Comparison of ENCODE assay signal across 33 cellular contexts in the genomic region with DNA sequence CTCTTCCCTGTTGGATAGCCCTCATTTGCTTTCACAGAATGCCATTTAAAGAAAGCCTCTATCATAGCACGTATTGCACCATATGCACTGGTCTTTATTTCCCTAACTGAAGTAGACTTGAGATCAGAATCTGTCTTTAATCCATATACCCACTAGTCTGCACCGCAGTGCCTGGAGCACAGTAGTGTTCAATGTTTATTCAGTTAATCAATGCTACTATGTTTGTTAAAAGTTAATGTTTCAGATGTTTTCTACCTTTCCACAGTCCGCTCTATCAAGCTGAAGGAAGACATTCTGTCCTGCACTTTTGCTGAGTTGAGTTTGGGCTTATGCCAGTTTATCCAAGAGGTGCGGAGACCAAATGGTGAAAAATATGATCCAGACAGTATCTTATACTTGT.
"Had no signal": no experiment of that assay in that cellular context is flagged by ENCODE, and none has a peak within 500 bp of the region (broad histone marks: within the 10 kb centered on the region; RNA-seq: fewer than 3 reads in every experiment).

No MANE protein-coding gene starts in this region.

- H3K4me1 Mint-ChIP-seq: activated CD4-positive, alpha-beta memory T cell treated with anti-CD3 and anti-CD28 coated beads, Interleukin-2, amount 10 ng/mL, durations not matched to agents 7 days and 5 days; activated CD4-positive, alpha-beta T cell treated with anti-CD3 and anti-CD28 coated beads, Interleukin-2, amount 10 ng/mL, durations not matched to agents 7 days and 5 days; activated naive CD8-positive, alpha-beta T cell treated with anti-CD3 and anti-CD28 coated beads for 36 hours; activated naive CD8-positive, alpha-beta T cell treated with anti-CD3 and anti-CD28 coated beads, Interleukin-2, amount 50 U/mL, for 24 hours; brain had no signal

- H3K36me3 ChIP-seq: colonic mucosa had no signal

- H3K27ac Mint-ChIP-seq: activated CD4-positive, alpha-beta memory T cell treated with anti-CD3 and anti-CD28 coated beads, Interleukin-2, amount 10 ng/mL, durations not matched to agents 7 days and 5 days; activated CD4-positive, alpha-beta T cell treated with anti-CD3 and anti-CD28 coated beads, Interleukin-2, amount 10 ng/mL, durations not matched to agents 7 days and 5 days; activated naive CD8-positive, alpha-beta T cell treated with anti-CD3 and anti-CD28 coated beads for 36 hours; activated naive CD8-positive, alpha-beta T cell treated with anti-CD3 and anti-CD28 coated beads, Interleukin-2, amount 50 U/mL, for 24 hours; activated T-cell treated with anti-CD3 and anti-CD28 coated beads, Interleukin-2, amount 50 U/mL, for 24 hours; activated T-cell treated with anti-CD3 and anti-CD28 coated beads, Interleukin-2, amount 50 U/mL, for 72 hours; activated T-helper 17 cell treated with anti-CD3 and anti-CD28 coated beads, Interleukin-2, amount 50 U/mL, for 72 hours; brain; T-helper 17 cell; T-helper 2 cell treated with Interferon-gamma antibody and Interleukin-4, amounts not matched to agents 5 μg/mL and 100 μg/mL, for 36 hours had no signal

- DNase-seq: activated CD4-positive, alpha-beta memory T cell treated with anti-CD3 and anti-CD28 coated beads, Interleukin-2, amount 10 ng/mL, durations not matched to agents 7 days and 5 days; activated CD4-positive, alpha-beta T cell treated with anti-CD3 and anti-CD28 coated beads for 1 hour; activated CD4-positive, alpha-beta T cell treated with anti-CD3 and anti-CD28 coated beads for 4 hours; activated CD4-positive, alpha-beta T cell treated with anti-CD3 and anti-CD28 coated beads, Interleukin-2, amount 10 ng/mL, durations not matched to agents 7 days and 5 days; activated CD4-positive, alpha-beta T cell treated with anti-CD3 and anti-CD28 coated beads, Interleukin-2, amount 50 U/mL, for 4 hours; activated CD8-positive, alpha-beta memory T cell treated with anti-CD3 and anti-CD28 coated beads, Interleukin-2, amount 50 U/mL, for 48 hours; activated effector memory CD4-positive, alpha-beta T cell treated with Interleukin-2 at 50 U/mL for 16 hours; activated gamma-delta T cell treated with Interleukin-2 at 50 U/mL for 16 hours; activated naive CD4-positive, alpha-beta T cell treated with anti-CD3 and anti-CD28 coated beads, Interleukin-2, amount 50 U/mL, for 16 hours; activated naive CD4-positive, alpha-beta T cell treated with Interleukin-2 at 50 U/mL for 16 hours; activated naive CD8-positive, alpha-beta T cell treated with anti-CD3 and anti-CD28 coated beads for 36 hours; activated naive CD8-positive, alpha-beta T cell treated with anti-CD3 and anti-CD28 coated beads, Interleukin-2, amount 50 U/mL, for 24 hours; activated T-cell treated with anti-CD3 and anti-CD28 coated beads for 4 hours; activated T-cell treated with anti-CD3 and anti-CD28 coated beads, Interleukin-2, amount 50 U/mL, for 24 hours; activated T-cell treated with anti-CD3 and anti-CD28 coated beads, Interleukin-2, amount 50 U/mL, for 72 hours; adrenal gland; central memory CD4-positive, alpha-beta T cell; cerebellar nuclear complex; colonic mucosa; effector CD8-positive, alpha-beta T cell; erythroblast; foreskin keratinocyte; gastrocnemius medialis; T-helper 1 cell; T-helper 17 cell; T1000 had no signal

- H3K27ac ChIP-seq: adrenal gland, ascending aorta, breast epithelium, cardiac muscle cell, colonic mucosa, esophagus muscularis mucosa, foreskin keratinocyte, gastrocnemius medialis had no signal

- H3K4me1 ChIP-seq: adrenal gland, ascending aorta, breast epithelium, colonic mucosa, esophagus muscularis mucosa, foreskin keratinocyte, gastrocnemius medialis had no signal

- H3K27me3 ChIP-seq: adrenal gland, ascending aorta, breast epithelium, cardiac muscle cell, colonic mucosa, esophagus muscularis mucosa, foreskin keratinocyte, gastrocnemius medialis had no signal

- H3K9me3 ChIP-seq: adrenal gland, ascending aorta, breast epithelium, colonic mucosa, esophagus muscularis mucosa, gastrocnemius medialis had no signal

- H3K4me3 Mint-ChIP-seq: activated CD4-positive, alpha-beta memory T cell treated with anti-CD3 and anti-CD28 coated beads, Interleukin-2, amount 10 ng/mL, durations not matched to agents 7 days and 5 days; activated CD4-positive, alpha-beta T cell treated with anti-CD3 and anti-CD28 coated beads, Interleukin-2, amount 10 ng/mL, durations not matched to agents 7 days and 5 days; activated naive CD8-positive, alpha-beta T cell treated with anti-CD3 and anti-CD28 coated beads for 36 hours; activated naive CD8-positive, alpha-beta T cell treated with anti-CD3 and anti-CD28 coated beads, Interleukin-2, amount 50 U/mL, for 24 hours; activated T-cell treated with anti-CD3 and anti-CD28 coated beads, Interleukin-2, amount 50 U/mL, for 24 hours; activated T-cell treated with anti-CD3 and anti-CD28 coated beads, Interleukin-2, amount 50 U/mL, for 72 hours; activated T-helper 17 cell treated with anti-CD3 and anti-CD28 coated beads, Interleukin-2, amount 50 U/mL, for 72 hours; brain; T-helper 17 cell; T-helper 2 cell treated with Interferon-gamma antibody and Interleukin-4, amounts not matched to agents 5 μg/mL and 100 μg/mL, for 36 hours had no signal

- H3K4me3 ChIP-seq: adrenal gland, ascending aorta, breast epithelium, cardiac muscle cell, colonic mucosa, esophagus muscularis mucosa, gastrocnemius medialis had no signal

- H3K9me3 Mint-ChIP-seq: activated CD4-positive, alpha-beta memory T cell treated with anti-CD3 and anti-CD28 coated beads, Interleukin-2, amount 10 ng/mL, durations not matched to agents 7 days and 5 days; activated CD4-positive, alpha-beta T cell treated with anti-CD3 and anti-CD28 coated beads, Interleukin-2, amount 10 ng/mL, durations not matched to agents 7 days and 5 days; activated naive CD8-positive, alpha-beta T cell treated with anti-CD3 and anti-CD28 coated beads, Interleukin-2, amount 50 U/mL, for 24 hours; activated T-cell treated with anti-CD3 and anti-CD28 coated beads, Interleukin-2, amount 50 U/mL, for 24 hours; activated T-cell treated with anti-CD3 and anti-CD28 coated beads, Interleukin-2, amount 50 U/mL, for 72 hours; activated T-helper 17 cell treated with anti-CD3 and anti-CD28 coated beads, Interleukin-2, amount 50 U/mL, for 72 hours; T-helper 2 cell treated with Interferon-gamma antibody and Interleukin-4, amounts not matched to agents 5 μg/mL and 100 μg/mL, for 36 hours had no signal

- ATAC-seq: activated naive CD8-positive, alpha-beta T cell treated with anti-CD3 and anti-CD28 coated beads, Interleukin-2, amount 50 U/mL, for 24 hours; activated T-cell treated with anti-CD3 and anti-CD28 coated beads, Interleukin-2, amount 50 U/mL, for 72 hours; activated T-helper 17 cell treated with anti-CD3 and anti-CD28 coated beads, Interleukin-2, amount 50 U/mL, for 72 hours; foreskin keratinocyte; gastrocnemius medialis; T-helper 17 cell had no signal

- H3K27me3 Mint-ChIP-seq: activated CD4-positive, alpha-beta memory T cell treated with anti-CD3 and anti-CD28 coated beads, Interleukin-2, amount 10 ng/mL, durations not matched to agents 7 days and 5 days; activated CD4-positive, alpha-beta T cell treated with anti-CD3 and anti-CD28 coated beads, Interleukin-2, amount 10 ng/mL, durations not matched to agents 7 days and 5 days; activated naive CD8-positive, alpha-beta T cell treated with anti-CD3 and anti-CD28 coated beads for 36 hours; activated naive CD8-positive, alpha-beta T cell treated with anti-CD3 and anti-CD28 coated beads, Interleukin-2, amount 50 U/mL, for 24 hours; activated T-cell treated with anti-CD3 and anti-CD28 coated beads, Interleukin-2, amount 50 U/mL, for 24 hours; activated T-helper 17 cell treated with anti-CD3 and anti-CD28 coated beads, Interleukin-2, amount 50 U/mL, for 72 hours; brain; T-helper 17 cell had no signal
